Comparison of ENCODE assay signal across 1 cellular context in genomic region chr7:140023728-140024127, GRCh38.
TF ChIP-seq lines count a peak whose summit lies in the region.

No MANE protein-coding gene starts in this region.

TF ChIP-seq in H1, 55 proteins besides CTCF, POLR2A, EP300 and RAD21:
- TF ChIP-seq CEBPB (IDR thresholded peaks at IDR 0.05; ENCODE audit: low read depth, low read length) (peak; percentile 23; the same call in 1 of the 2 replicates), SUZ12 (IDR thresholded peaks at IDR 0.05; ENCODE audit: low read length) (no peak)
